In genomic region chr12:77941396-77941795, GRCh38 we compare ENCODE assay signal across 1 cellular context.
TF ChIP-seq lines count a peak whose summit lies in the region.

No MANE protein-coding gene starts in this region.

TF ChIP-seq in SK-N-SH treated with all-trans-retinoic acid at 6 μM for 48 hours, 23 proteins besides CTCF, POLR2A, EP300 and RAD21 (continued from another document):
- TF ChIP-seq POU6F1 (CRISPR knock-in tag; IDR thresholded peaks at IDR 0.05; ENCODE audit: borderline replicate concordance, low read depth) = no peak
- no peak for TF ChIP-seq GLIS3 (CRISPR knock-in tag; IDR thresholded peaks at IDR 0.05)
- no peak for TF ChIP-seq CSDC2 (CRISPR knock-in tag; IDR thresholded peaks at IDR 0.05)
- TF ChIP-seq ESRRG (CRISPR knock-in tag; IDR thresholded peaks at IDR 0.05) = no peak
- no peak for TF ChIP-seq ZNF70 (CRISPR knock-in tag; IDR thresholded peaks at IDR 0.05)
- no peak for TF ChIP-seq TCF4 (CRISPR knock-in tag; IDR thresholded peaks at IDR 0.05; ENCODE audit: borderline replicate concordance)
- TF ChIP-seq PPARA (CRISPR knock-in tag; IDR thresholded peaks at IDR 0.05; ENCODE audit: borderline replicate concordance) = no peak
- no peak for TF ChIP-seq ISL1 (CRISPR knock-in tag; IDR thresholded peaks at IDR 0.05)
- no peak for TF ChIP-seq PATZ1 (CRISPR knock-in tag; IDR thresholded peaks at IDR 0.05; ENCODE audit: borderline replicate concordance)
- no peak for TF ChIP-seq ZC3H10 (CRISPR knock-in tag; IDR thresholded peaks at IDR 0.05)
- TF ChIP-seq CSRNP3 (CRISPR knock-in tag; IDR thresholded peaks at IDR 0.05) = no peak
- TF ChIP-seq OSR1 (CRISPR knock-in tag; IDR thresholded peaks at IDR 0.05) = no peak
